Comparison of ENCODE assay signal across 8 cellular contexts in genomic region chr16:720507-720989, GRCh38. TPM values are rescaled to one million over a fixed set of nuclear protein-coding genes. Genes with fewer than 3 reads are reported as not detected.
DNase-seq lines count a peak whose midpoint lies in the region; ATAC-seq and TF ChIP-seq lines count a peak whose summit lies in the region.

No MANE protein-coding gene starts in this region.

- H3F3A ChIP-seq in PC-9 (ENCODE audit: insufficient read depth, low read depth): peaks cover 37% of the 10 kb centered on the region
- H3F3A ChIP-seq in smooth muscle cell (ENCODE audit: low read depth): no peaks in the 10 kb centered on the region

- intact Hi-C loops in Right ventricle myocardium inferior (cut with DNase I): loop anchor here (5.0 kb wide), 1 partner anchor 33 kb away; no protein-coding TSS in a partner anchor
- intact Hi-C loops in cardiac septum (cut with DNase I): loop anchor here (2.0 kb wide), 1 partner anchor 20 kb away; the partner anchor contains the start of gene CIAO3
- intact Hi-C loops in PC-9 (cut with micrococcal nuclease; ENCODE audit: unreplicated experiment): loop anchor here (2.0 kb wide), 1 partner anchor 64 kb away; no protein-coding TSS in a partner anchor

- H3K4me1 Mint-ChIP-seq in immature natural killer cell: peaks cover 8 to 21% of the 10 kb centered on the region in 2 donors

- in situ Hi-C loops in T47D (cut with HindIII; ENCODE audit: low pct_unique_long_range_greater_than_20kb, low sequenced_read_pairs): loop anchor here (25.0 kb wide), 1 partner anchor 267 kb away; the partner anchor contains the start of gene SOX8

- peak overlapping the region; percentile 71 for H3K9ac ChIP-seq in smooth muscle cell (ENCODE audit: low read depth)

- no peaks in the 10 kb centered on the region for H3K9me2 ChIP-seq in PC-9 (ENCODE audit: insufficient read depth)

- POLR2A ChIA-PET in PC-9 (lab: Charles Lee; ENCODE audit: unreplicated experiment): interaction anchor here (0.5 to 1.0 kb wide), 4 partner anchors 8 to 84 kb away, joined by 4 to 9 read pairs (median 6); partner anchors contain the start of genes CIAO3 and METTL26

- peaks cover 35% of the 10 kb centered on the region for H3K4me1 ChIP-seq in PC-9 (replicated peaks; ENCODE audit: insufficient read depth)
- H3K4me1 ChIP-seq in smooth muscle cell (ENCODE audit: low read depth): peaks cover 11% of the 10 kb centered on the region

- H3K4me3 Mint-ChIP-seq in immature natural killer cell: peak overlapping the region; percentile 82 to 88 (median 85)

- H3K79me2 ChIP-seq in PC-9 (ENCODE audit: low read depth) (peaks cover 8% of the 10 kb centered on the region), smooth muscle cell (ENCODE audit: low read depth) (no peaks in the 10 kb centered on the region)

- WGBS in smooth muscle cell (ENCODE audit: low lambda C conversion rate): 1% methylated on average over 33 of the region's 37 CpGs

- peak overlapping the region; percentile 51 to 88 (median 80) for H3K27ac Mint-ChIP-seq in immature natural killer cell

- peaks cover 2 to 5% (median 3%) of the 10 kb centered on the region in 3 donors for H3K27me3 Mint-ChIP-seq in immature natural killer cell (ENCODE audit: low read depth in 3 of 3)

- TSS peak; percentile 36 for BruUV-seq in PC-9 (replicated peaks; lab: Mats Ljungman, UMichigan)

- no peaks in the 10 kb centered on the region for H3K36me3 ChIP-seq in PC-9 (ENCODE audit: low read depth)
- H3K36me3 ChIP-seq in smooth muscle cell (ENCODE audit: low read depth): no peaks in the 10 kb centered on the region

- H3K4me2 ChIP-seq in PC-9 (peak overlapping the region; percentile 94), smooth muscle cell (peak overlapping the region; percentile 100)

- H3K9me3 ChIP-seq in PC-9 (ENCODE audit: insufficient read depth, low read depth) (no peaks in the 10 kb centered on the region), smooth muscle cell (replicated peaks; ENCODE audit: low read depth) (no peaks in the 10 kb centered on the region)

- H3K9me3 Mint-ChIP-seq in immature natural killer cell: no peaks in the 10 kb centered on the region

- H3K27ac ChIP-seq in PC-9 (peak overlapping the region; percentile 55), smooth muscle cell (ENCODE audit: low read depth) (peak overlapping the region; percentile 62)

- H2AFZ ChIP-seq in PC-9 (peak overlapping the region; percentile 75), smooth muscle cell (ENCODE audit: low read depth) (peak overlapping the region; percentile 85)

- DNase-seq in Right ventricle myocardium inferior (ENCODE audit: missing footprints) (no peak), cardiac septum (ENCODE audit: low spot score) (no peak), PC-9 (peak in 1 of 2 experiments; percentile 55), T47D (ENCODE audit: low read depth in 1 of 2, low spot score in 1 of 2) (peak; percentile 53 to 77), immature natural killer cell (peak in 1 of 3 donors; percentile 33), smooth muscle cell (lab: John Stamatoyannopoulos, UW; ENCODE audit: unreplicated experiment) (peak; percentile 67), NCI-H1105 treated with DMSO at 0.1 percent for 48 hours (lab: John Stamatoyannopoulos, UW) (no peak)

- TF ChIP-seq CTCF in PC-9 (conservative IDR thresholded peaks at IDR 0.05): peak; percentile 20; the same call in 1 of the 2 replicates
- TF ChIP-seq CTCF in smooth muscle cell (IDR thresholded peaks at IDR 0.05; ENCODE audit: borderline replicate concordance, insufficient read depth, poor library complexity, severe bottlenecking): peak; percentile 18

- H4K20me1 ChIP-seq in PC-9 (ENCODE audit: insufficient read depth): peaks cover 12% of the 10 kb centered on the region; the same call in 1 of the 2 replicates
- H4K20me1 ChIP-seq in smooth muscle cell (ENCODE audit: low read depth): peaks cover 18% of the 10 kb centered on the region

- no peaks in the 10 kb centered on the region for H3K36me3 Mint-ChIP-seq in immature natural killer cell

- ATAC-seq in Right ventricle myocardium inferior (peak; percentile 56), HG02840 (IDR thresholded peaks at IDR 0.05; ENCODE audit: low FRiP score, unreplicated experiment) (peak; percentile 7)

- CTCF ChIA-PET in PC-9 (lab: Charles Lee): interaction anchor here (0.5 to 0.6 kb wide), 3 partner anchors 40 to 350 kb away, joined by 3 to 11 read pairs (median 4); partner anchors contain the start of genes MRPL28 and STUB1

- H3K4me3 ChIP-seq in PC-9 (peak overlapping the region; percentile 98), smooth muscle cell (peak overlapping the region; percentile 91)

- H3K27me3 ChIP-seq in PC-9 (ENCODE audit: insufficient read depth, low read depth): no peaks in the 10 kb centered on the region
- no peaks in the 10 kb centered on the region for H3K27me3 ChIP-seq in smooth muscle cell (ENCODE audit: low read depth)

RNA-seq across cellular contexts. Expression of gene ANTKMT, which starts 0.4 kb away (rescaled TPM):
- 29.1 TPM for total RNA-seq in Right ventricle myocardium inferior
- 36.6 TPM for total RNA-seq in cardiac septum
- total RNA-seq in PC-9 (2021): 55.0 and 102 TPM in 2 replicates
- 100 to 1,000 TPM in 1 of 3 donors, 10 to 100 TPM in 2; 71.7 to 110 (median 94.1) TPM for polyA plus RNA-seq in immature natural killer cell
- total RNA-seq in smooth muscle cell: 11.9 and 15.6 TPM in 2 replicates
- 39.8 and 40.9 TPM in 2 replicates for polyA plus RNA-seq in smooth muscle cell

RNA-seq across cellular contexts. Expression of gene METRN, which starts 5.6 kb away (rescaled TPM):
- total RNA-seq in Right ventricle myocardium inferior: 60.4 TPM
- total RNA-seq in cardiac septum: 73.3 TPM
- total RNA-seq in PC-9 (2021): 77.5 and 88.5 TPM in 2 replicates
- 10 to 100 TPM; 29.6 to 61.7 (median 45.4) TPM for polyA plus RNA-seq in immature natural killer cell
- 30.6 and 39.6 TPM in 2 replicates for total RNA-seq in smooth muscle cell
- polyA plus RNA-seq in smooth muscle cell: 170 and 193 TPM in 2 replicates

RNA-seq across cellular contexts. Expression of gene CCDC78, which starts 5.7 kb away (rescaled TPM):
- 0.49 TPM for total RNA-seq in Right ventricle myocardium inferior
- total RNA-seq in cardiac septum: 0.16 TPM
- 4.2 and 6.4 TPM in 2 replicates for total RNA-seq in PC-9 (2021)
- polyA plus RNA-seq in immature natural killer cell: 1 to 10 TPM in 2 of 3 donors, under 1 TPM in 1; 0.34 to 1.7 (median 1.4) TPM
- 2.8 TPM in 1 of 2 replicates, not detected in the other for total RNA-seq in smooth muscle cell
- polyA plus RNA-seq in smooth muscle cell: 3.4 and 4.7 TPM in 2 replicates

RNA-seq across cellular contexts. Expression of gene HAGHL, which starts 6.4 kb away (rescaled TPM):
- 18.7 TPM for total RNA-seq in Right ventricle myocardium inferior
- total RNA-seq in cardiac septum: 10.9 TPM
- 31.0 and 57.6 TPM in 2 replicates for total RNA-seq in PC-9 (2021)
- 10 to 100 TPM in 1 of 3 donors, 1 to 10 TPM in 2; 6.4 to 12.0 (median 9.1) TPM for polyA plus RNA-seq in immature natural killer cell
- 3.2 and 15.4 TPM in 2 replicates for total RNA-seq in smooth muscle cell
- polyA plus RNA-seq in smooth muscle cell: 23.1 and 24.6 TPM in 2 replicates

RNA-seq across cellular contexts. Expression of gene FBXL16, which starts 14.9 kb away (rescaled TPM):
- total RNA-seq in Right ventricle myocardium inferior (not detected), cardiac septum (1.5 TPM), PC-9 (2021) (22.2 and 24.0 TPM in 2 replicates), smooth muscle cell (0.76 TPM in 1 of 2 replicates, not detected in the other)
- polyA plus RNA-seq in immature natural killer cell (under 1 TPM in 1 of 3 donors, not detected in 2; 0.20 TPM), smooth muscle cell (0.17 TPM in 1 of 2 replicates, not detected in the other)

Comparison
In these comparisons a context has a peak if more than half of its experiments do, and no peak if none do; other contexts are left out.
1. DNase-seq: peak in T47D (2 of 2) and smooth muscle cell (single experiment); none in Right ventricle myocardium inferior (single experiment), cardiac septum (single experiment) and NCI-H1105 treated with DMSO at 0.1 percent for 48 hours (single experiment).